16 cellular contexts compared by ENCODE assay signal in genomic region chr6:130269969-130270635, GRCh38. TPM values are rescaled to one million over a fixed set of nuclear protein-coding genes. Genes with fewer than 3 reads are reported as not detected.
DNase-seq lines count a peak whose midpoint lies in the region; ATAC-seq and TF ChIP-seq lines count a peak whose summit lies in the region.
"Had no signal": no experiment of that assay in that cellular context is flagged by ENCODE, and none has a peak within 500 bp of the region (broad histone marks: within the 10 kb centered on the region; RNA-seq: fewer than 3 reads in every experiment).

No MANE protein-coding gene starts in this region.

- H3K9me3 ChIP-seq in PC-3 (ENCODE audit: low read length) = peaks cover 12% of the 10 kb centered on the region; the same call in 1 of the 2 replicates

- POLR2A ChIA-PET in PC-3 (lab: Charles Lee; ENCODE audit: unreplicated experiment) = no interaction called here

- H3K4me2 ChIP-seq in PC-3 (ENCODE audit: low read length) = no peak overlapping the region

- H3K27me3 ChIP-seq in PC-3 (ENCODE audit: low read length) = no peaks in the 10 kb centered on the region

- no peaks in the 10 kb centered on the region for H3K9me2 ChIP-seq in PC-3 (replicated peaks; ENCODE audit: low read length)

- H3K4me1 ChIP-seq in PC-3 (ENCODE audit: insufficient read depth, low read length) = no peaks in the 10 kb centered on the region

- TF ChIP-seq CTCF in PC-3 (conservative IDR thresholded peaks at IDR 0.05; ENCODE audit: low read depth, low read length) = no peak

- no peak overlapping the region for H2AFZ ChIP-seq in PC-3 (ENCODE audit: low read length)

- CTCF ChIA-PET in PC-3 (lab: Charles Lee) = no interaction called here

- no peak overlapping the region for H3K27ac ChIP-seq in PC-3 (ENCODE audit: low read length)

- H4K20me1 ChIP-seq in PC-3 (ENCODE audit: low read length) = no peaks in the 10 kb centered on the region

- DNase-seq in superior temporal gyrus (ENCODE audit: extremely low spot score) (no peak), PC-3 (no peak), DMS53 treated with DMSO at 0.1 percent for 48 hours (lab: John Stamatoyannopoulos, UW; ENCODE audit: unreplicated experiment) (no peak)
- DNase-seq: AML-193; aorta; DMS53; islet precursor cell; NCI-H2081 treated with DMSO at 0.1 percent for 48 hours; stimulated activated CD4-positive, alpha-beta T cell treated with anti-CD3 and anti-CD28 coated beads, Interleukin-4, amount 100 ng/mL, for 4 hours; stimulated activated naive CD8-positive, alpha-beta T cell treated with anti-CD3 and anti-CD28 coated beads, Interleukin-15, amount 100 ng/mL, for 72 hours had no signal

- no TSS peak for BruUV-seq in PC-3 (replicated peaks; lab: Mats Ljungman, UMichigan)

- no peaks in the 10 kb centered on the region for H3K36me3 ChIP-seq in PC-3 (ENCODE audit: low read depth, low read length)

- ATAC-seq in GM18499 (IDR thresholded peaks at IDR 0.05; ENCODE audit: insufficient read depth, unreplicated experiment) (peak; percentile 93), GM19455 (IDR thresholded peaks at IDR 0.05; ENCODE audit: unreplicated experiment) (peak; percentile 88), HG02884 (IDR thresholded peaks at IDR 0.05; ENCODE audit: unreplicated experiment) (peak; percentile 55), HG03520 (IDR thresholded peaks at IDR 0.05; ENCODE audit: unreplicated experiment) (peak; percentile 96), GM19035 (IDR thresholded peaks at IDR 0.05; ENCODE audit: unreplicated experiment) (no peak), PC-3 (no peak)
- ATAC-seq: Panc1; stimulated activated naive CD8-positive, alpha-beta T cell treated with anti-CD3 and anti-CD28 coated beads, Interleukin-15, amount 100 ng/mL, for 72 hours had no signal

- H3K9ac ChIP-seq in PC-3 (ENCODE audit: low read length) = no peak overlapping the region

- H3K79me2 ChIP-seq in PC-3 (ENCODE audit: low read length) = no peaks in the 10 kb centered on the region

- H3K4me3 ChIP-seq in PC-3 (ENCODE audit: low read length) = no peak overlapping the region

- intact Hi-C loops in PC-3 (cut with micrococcal nuclease) = no loop called here

- H3F3A ChIP-seq in PC-3 (ENCODE audit: low read length, unreplicated experiment) = no peaks in the 10 kb centered on the region

RNA-seq across cellular contexts. Expression of gene SAMD3, which starts 47.4 kb away (rescaled TPM):
- not detected in 2 replicates for total RNA-seq in PC-3 (2014; rRNA removed)

Comparison
In these comparisons a context has a peak if more than half of its experiments do, and no peak if none do; other contexts are left out.
1. ATAC-seq: peak in GM18499 (single experiment), GM19455 (single experiment), HG02884 (single experiment) and HG03520 (single experiment); none in GM19035 (single experiment) and PC-3 (single experiment).